In genomic region chr11:96293583-96293982, GRCh38 we compare ENCODE assay signal across 10 cellular contexts. TPM values are rescaled to one million over a fixed set of nuclear protein-coding genes. Genes with fewer than 3 reads are reported as not detected.
A peak's percentile ranks its signal among the peaks of the same experiment; 100 is the strongest.
DNase-seq lines count a peak whose midpoint lies in the region; ATAC-seq and TF ChIP-seq lines count a peak whose summit lies in the region.
"Had no signal": no experiment of that assay in that cellular context is flagged by ENCODE, and none has a peak within 500 bp of the region (broad histone marks: within the 10 kb centered on the region; RNA-seq: fewer than 3 reads in every experiment).

No MANE protein-coding gene starts in this region.

- H3K4me3 ChIP-seq in osteoblast (ENCODE audit: insufficient read depth, low read length), result peak overlapping the region; percentile 29
- H3K4me3 ChIP-seq: A549, SJSA1 had no signal

- H3K36me3 ChIP-seq in osteoblast (ENCODE audit: insufficient read depth, low read length), result peaks cover 3% of the 10 kb centered on the region
- H3K36me3 ChIP-seq: SJSA1 had no signal

- H3K9me3 ChIP-seq in osteoblast (ENCODE audit: low read depth, low read length), result no peaks in the 10 kb centered on the region
- H3K9me3 ChIP-seq: A549, SJSA1 had no signal

- H3K79me2 ChIP-seq in osteoblast (ENCODE audit: insufficient read depth, low read length), result peaks cover 89% of the 10 kb centered on the region

- H2AFZ ChIP-seq in osteoblast (ENCODE audit: low read length), result no peak overlapping the region

- peak overlapping the region; percentile 66 for H3K27ac Mint-ChIP-seq in activated naive CD8-positive, alpha-beta T cell treated with anti-CD3 and anti-CD28 coated beads for 36 hours

- peak; percentile 73 to 77 for ATAC-seq in activated CD4-positive, CD25-positive, alpha-beta regulatory T cell treated with anti-CD3 and anti-CD28 coated beads, Interleukin-2, amount 50 U/mL, for 24 hours
- ATAC-seq in HG02970 (IDR thresholded peaks at IDR 0.05; ENCODE audit: low FRiP score, unreplicated experiment) (peak; percentile 53), esophagus mucosa (no peak)
- ATAC-seq: A549 had no signal

- H3K27ac ChIP-seq in osteoblast (ENCODE audit: low read depth, low read length), result peak overlapping the region; percentile 49
- H3K27ac ChIP-seq: A549, SJSA1 had no signal

- TF ChIP-seq CTCF in osteoblast (IDR thresholded peaks at IDR 0.05; ENCODE audit: extremely low read depth, low read depth, low read length), result no peak

- H3K4me3 Mint-ChIP-seq in activated naive CD8-positive, alpha-beta T cell treated with anti-CD3 and anti-CD28 coated beads for 36 hours, result peak overlapping the region; percentile 12

- H3K4me1 Mint-ChIP-seq in activated naive CD8-positive, alpha-beta T cell treated with anti-CD3 and anti-CD28 coated beads for 36 hours, result peaks cover 84% of the 10 kb centered on the region

- peaks cover 4% of the 10 kb centered on the region for H4K20me1 ChIP-seq in osteoblast (ENCODE audit: insufficient read depth, low read length)

- peaks cover 22% of the 10 kb centered on the region for H3K4me1 ChIP-seq in osteoblast (ENCODE audit: insufficient read depth, low read length)

- H3K4me2 ChIP-seq in osteoblast (ENCODE audit: insufficient read depth, low read length), result peak overlapping the region; percentile 72
- H3K4me2 ChIP-seq: A549 had no signal

- peaks cover 33% of the 10 kb centered on the region for H3K36me3 Mint-ChIP-seq in activated naive CD8-positive, alpha-beta T cell treated with anti-CD3 and anti-CD28 coated beads for 36 hours

- H3K27me3 Mint-ChIP-seq in activated naive CD8-positive, alpha-beta T cell treated with anti-CD3 and anti-CD28 coated beads for 36 hours, result no peaks in the 10 kb centered on the region

- no peak for DNase-seq in activated CD4-positive, CD25-positive, alpha-beta regulatory T cell (lab: John Stamatoyannopoulos, UW)
- peak; percentile 10 for DNase-seq in activated naive CD8-positive, alpha-beta T cell treated with anti-CD3 and anti-CD28 coated beads for 36 hours
- DNase-seq in osteoblast (ENCODE audit: insufficient read length, low spot score, missing footprints) (no peak), OCI-M2 (lab: John Stamatoyannopoulos, UW; ENCODE audit: unreplicated experiment) (no peak), NCI-H1092 treated with DMSO at 0.1 percent for 48 hours (lab: John Stamatoyannopoulos, UW) (no peak)

- no peaks in the 10 kb centered on the region for H3K27me3 ChIP-seq in osteoblast (ENCODE audit: insufficient read depth, low read length)
- H3K27me3 ChIP-seq: SJSA1 had no signal

- no peaks in the 10 kb centered on the region for H3K9me3 Mint-ChIP-seq in activated naive CD8-positive, alpha-beta T cell treated with anti-CD3 and anti-CD28 coated beads for 36 hours

RNA-seq across cellular contexts. Expression of gene MAML2, which starts 49.4 kb away (rescaled TPM):
- 10 to 100 TPM; 14.1 to 14.3 TPM for total RNA-seq in activated naive CD8-positive, alpha-beta T cell treated with anti-CD3 and anti-CD28 coated beads for 36 hours
- total RNA-seq in osteoblast (17.4 and 19.2 TPM in 2 replicates), esophagus mucosa (4.5 TPM)
